In the genomic region with DNA sequence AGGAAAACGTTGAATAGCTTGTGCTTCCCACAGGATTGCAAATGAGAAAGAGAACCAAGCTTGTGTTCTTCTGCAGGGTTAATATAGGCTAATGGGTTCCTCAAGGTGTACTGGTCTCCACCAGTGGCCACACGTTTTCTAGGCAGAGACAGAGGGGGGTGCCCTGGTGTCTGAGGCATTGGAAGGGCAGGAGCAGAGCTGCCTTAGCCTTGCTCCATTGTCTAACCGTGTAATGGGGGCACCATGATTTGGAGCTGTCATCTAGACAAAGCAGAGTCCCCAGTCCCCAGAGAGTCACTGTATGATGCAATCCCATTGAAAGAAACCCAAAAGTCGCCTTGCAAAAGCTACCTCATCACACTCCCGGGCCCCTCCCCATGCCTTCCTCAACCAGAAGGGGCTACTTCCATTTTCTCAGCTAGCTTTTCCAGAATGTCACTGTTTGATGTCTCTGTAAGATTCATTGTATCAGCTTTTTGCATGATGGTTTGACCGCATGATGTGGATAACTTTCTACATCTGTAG, we compare ENCODE assay signal across 1 cellular context.
TF ChIP-seq lines count a peak whose summit lies in the region.

No MANE protein-coding gene starts in this region.

TF ChIP-seq in K562, 482 proteins besides CTCF, POLR2A, EP300 and RAD21 (continued from another document):
- TF ChIP-seq, protein P1, sequence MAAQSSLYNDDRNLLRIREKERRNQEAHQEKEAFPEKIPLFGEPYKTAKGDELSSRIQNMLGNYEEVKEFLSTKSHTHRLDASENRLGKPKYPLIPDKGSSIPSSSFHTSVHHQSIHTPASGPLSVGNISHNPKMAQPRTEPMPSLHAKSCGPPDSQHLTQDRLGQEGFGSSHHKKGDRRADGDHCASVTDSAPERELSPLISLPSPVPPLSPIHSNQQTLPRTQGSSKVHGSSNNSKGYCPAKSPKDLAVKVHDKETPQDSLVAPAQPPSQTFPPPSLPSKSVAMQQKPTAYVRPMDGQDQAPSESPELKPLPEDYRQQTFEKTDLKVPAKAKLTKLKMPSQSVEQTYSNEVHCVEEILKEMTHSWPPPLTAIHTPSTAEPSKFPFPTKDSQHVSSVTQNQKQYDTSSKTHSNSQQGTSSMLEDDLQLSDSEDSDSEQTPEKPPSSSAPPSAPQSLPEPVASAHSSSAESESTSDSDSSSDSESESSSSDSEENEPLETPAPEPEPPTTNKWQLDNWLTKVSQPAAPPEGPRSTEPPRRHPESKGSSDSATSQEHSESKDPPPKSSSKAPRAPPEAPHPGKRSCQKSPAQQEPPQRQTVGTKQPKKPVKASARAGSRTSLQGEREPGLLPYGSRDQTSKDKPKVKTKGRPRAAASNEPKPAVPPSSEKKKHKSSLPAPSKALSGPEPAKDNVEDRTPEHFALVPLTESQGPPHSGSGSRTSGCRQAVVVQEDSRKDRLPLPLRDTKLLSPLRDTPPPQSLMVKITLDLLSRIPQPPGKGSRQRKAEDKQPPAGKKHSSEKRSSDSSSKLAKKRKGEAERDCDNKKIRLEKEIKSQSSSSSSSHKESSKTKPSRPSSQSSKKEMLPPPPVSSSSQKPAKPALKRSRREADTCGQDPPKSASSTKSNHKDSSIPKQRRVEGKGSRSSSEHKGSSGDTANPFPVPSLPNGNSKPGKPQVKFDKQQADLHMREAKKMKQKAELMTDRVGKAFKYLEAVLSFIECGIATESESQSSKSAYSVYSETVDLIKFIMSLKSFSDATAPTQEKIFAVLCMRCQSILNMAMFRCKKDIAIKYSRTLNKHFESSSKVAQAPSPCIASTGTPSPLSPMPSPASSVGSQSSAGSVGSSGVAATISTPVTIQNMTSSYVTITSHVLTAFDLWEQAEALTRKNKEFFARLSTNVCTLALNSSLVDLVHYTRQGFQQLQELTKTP (IDR thresholded peaks at IDR 0.05; ENCODE audit: low read depth in 1 of 2, partially characterized antibody in 2 of 2), result no peak
- TF ChIP-seq FOXK2 (conservative IDR thresholded peaks at IDR 0.05 in 1 of 2, IDR thresholded peaks at IDR 0.05 in 1 of 2; ENCODE audit: low read depth in 2 of 2) (no peak), RBFOX2 (IDR thresholded peaks at IDR 0.05; ENCODE audit: low read depth, low read length) (0 out of 2 replicates have a peak, but pooled peaks have one; percentile 19), CEBPG (CRISPR knock-in tag; IDR thresholded peaks at IDR 0.05) (peak; percentile 32; the same call in 1 of the 2 replicates), CEBPG (tag; conservative IDR thresholded peaks at IDR 0.05 in 1 of 2, IDR thresholded peaks at IDR 0.05 in 1 of 2) (peak; percentile 87 to 90), GABPA (tag; conservative IDR thresholded peaks at IDR 0.05; ENCODE audit: low read depth) (0 out of 2 replicates have a peak, but pooled peaks have one; percentile 15), ZBTB1 (CRISPR knock-in tag; IDR thresholded peaks at IDR 0.05; ENCODE audit: borderline replicate concordance, low read depth) (no peak), ZNF589 (CRISPR knock-in tag; IDR thresholded peaks at IDR 0.05; ENCODE audit: low read depth) (0 out of 2 replicates have a peak, but pooled peaks have one; percentile 20), PTTG1 (tag; IDR thresholded peaks at IDR 0.05; ENCODE audit: low read depth) (no peak), CEBPB (tag; IDR thresholded peaks at IDR 0.05) (peak; percentile 45; the same call in 1 of the 2 replicates), FIP1L1 (IDR thresholded peaks at IDR 0.05; ENCODE audit: low read depth, low read length, poor library complexity, severe bottlenecking) (no peak), ZNF766 (CRISPR knock-in tag; conservative IDR thresholded peaks at IDR 0.05) (peak; percentile 54; the same call in 1 of the 2 replicates), ATF7 (IDR thresholded peaks at IDR 0.05) (peak; percentile 59; the same call in 1 of the 2 replicates)
- TF ChIP-seq, protein P2, sequence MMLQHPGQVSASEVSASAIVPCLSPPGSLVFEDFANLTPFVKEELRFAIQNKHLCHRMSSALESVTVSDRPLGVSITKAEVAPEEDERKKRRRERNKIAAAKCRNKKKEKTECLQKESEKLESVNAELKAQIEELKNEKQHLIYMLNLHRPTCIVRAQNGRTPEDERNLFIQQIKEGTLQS (IDR thresholded peaks at IDR 0.05), result peak; percentile 80
- TF ChIP-seq, protein P2 (CRISPR knock-in tag; conservative IDR thresholded peaks at IDR 0.05), result no peak
- TF ChIP-seq, protein P3, sequence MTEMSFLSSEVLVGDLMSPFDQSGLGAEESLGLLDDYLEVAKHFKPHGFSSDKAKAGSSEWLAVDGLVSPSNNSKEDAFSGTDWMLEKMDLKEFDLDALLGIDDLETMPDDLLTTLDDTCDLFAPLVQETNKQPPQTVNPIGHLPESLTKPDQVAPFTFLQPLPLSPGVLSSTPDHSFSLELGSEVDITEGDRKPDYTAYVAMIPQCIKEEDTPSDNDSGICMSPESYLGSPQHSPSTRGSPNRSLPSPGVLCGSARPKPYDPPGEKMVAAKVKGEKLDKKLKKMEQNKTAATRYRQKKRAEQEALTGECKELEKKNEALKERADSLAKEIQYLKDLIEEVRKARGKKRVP (CRISPR knock-in tag; IDR thresholded peaks at IDR 0.05), result peak; percentile 94
- TF ChIP-seq, protein P4, sequence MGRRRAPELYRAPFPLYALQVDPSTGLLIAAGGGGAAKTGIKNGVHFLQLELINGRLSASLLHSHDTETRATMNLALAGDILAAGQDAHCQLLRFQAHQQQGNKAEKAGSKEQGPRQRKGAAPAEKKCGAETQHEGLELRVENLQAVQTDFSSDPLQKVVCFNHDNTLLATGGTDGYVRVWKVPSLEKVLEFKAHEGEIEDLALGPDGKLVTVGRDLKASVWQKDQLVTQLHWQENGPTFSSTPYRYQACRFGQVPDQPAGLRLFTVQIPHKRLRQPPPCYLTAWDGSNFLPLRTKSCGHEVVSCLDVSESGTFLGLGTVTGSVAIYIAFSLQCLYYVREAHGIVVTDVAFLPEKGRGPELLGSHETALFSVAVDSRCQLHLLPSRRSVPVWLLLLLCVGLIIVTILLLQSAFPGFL (CRISPR knock-in tag; IDR thresholded peaks at IDR 0.05), result no peak
- TF ChIP-seq, protein P5, sequence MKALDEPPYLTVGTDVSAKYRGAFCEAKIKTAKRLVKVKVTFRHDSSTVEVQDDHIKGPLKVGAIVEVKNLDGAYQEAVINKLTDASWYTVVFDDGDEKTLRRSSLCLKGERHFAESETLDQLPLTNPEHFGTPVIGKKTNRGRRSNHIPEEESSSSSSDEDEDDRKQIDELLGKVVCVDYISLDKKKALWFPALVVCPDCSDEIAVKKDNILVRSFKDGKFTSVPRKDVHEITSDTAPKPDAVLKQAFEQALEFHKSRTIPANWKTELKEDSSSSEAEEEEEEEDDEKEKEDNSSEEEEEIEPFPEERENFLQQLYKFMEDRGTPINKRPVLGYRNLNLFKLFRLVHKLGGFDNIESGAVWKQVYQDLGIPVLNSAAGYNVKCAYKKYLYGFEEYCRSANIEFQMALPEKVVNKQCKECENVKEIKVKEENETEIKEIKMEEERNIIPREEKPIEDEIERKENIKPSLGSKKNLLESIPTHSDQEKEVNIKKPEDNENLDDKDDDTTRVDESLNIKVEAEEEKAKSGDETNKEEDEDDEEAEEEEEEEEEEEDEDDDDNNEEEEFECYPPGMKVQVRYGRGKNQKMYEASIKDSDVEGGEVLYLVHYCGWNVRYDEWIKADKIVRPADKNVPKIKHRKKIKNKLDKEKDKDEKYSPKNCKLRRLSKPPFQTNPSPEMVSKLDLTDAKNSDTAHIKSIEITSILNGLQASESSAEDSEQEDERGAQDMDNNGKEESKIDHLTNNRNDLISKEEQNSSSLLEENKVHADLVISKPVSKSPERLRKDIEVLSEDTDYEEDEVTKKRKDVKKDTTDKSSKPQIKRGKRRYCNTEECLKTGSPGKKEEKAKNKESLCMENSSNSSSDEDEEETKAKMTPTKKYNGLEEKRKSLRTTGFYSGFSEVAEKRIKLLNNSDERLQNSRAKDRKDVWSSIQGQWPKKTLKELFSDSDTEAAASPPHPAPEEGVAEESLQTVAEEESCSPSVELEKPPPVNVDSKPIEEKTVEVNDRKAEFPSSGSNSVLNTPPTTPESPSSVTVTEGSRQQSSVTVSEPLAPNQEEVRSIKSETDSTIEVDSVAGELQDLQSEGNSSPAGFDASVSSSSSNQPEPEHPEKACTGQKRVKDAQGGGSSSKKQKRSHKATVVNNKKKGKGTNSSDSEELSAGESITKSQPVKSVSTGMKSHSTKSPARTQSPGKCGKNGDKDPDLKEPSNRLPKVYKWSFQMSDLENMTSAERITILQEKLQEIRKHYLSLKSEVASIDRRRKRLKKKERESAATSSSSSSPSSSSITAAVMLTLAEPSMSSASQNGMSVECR (CRISPR knock-in tag; IDR thresholded peaks at IDR 0.05), result no peak
- TF ChIP-seq, protein P6, sequence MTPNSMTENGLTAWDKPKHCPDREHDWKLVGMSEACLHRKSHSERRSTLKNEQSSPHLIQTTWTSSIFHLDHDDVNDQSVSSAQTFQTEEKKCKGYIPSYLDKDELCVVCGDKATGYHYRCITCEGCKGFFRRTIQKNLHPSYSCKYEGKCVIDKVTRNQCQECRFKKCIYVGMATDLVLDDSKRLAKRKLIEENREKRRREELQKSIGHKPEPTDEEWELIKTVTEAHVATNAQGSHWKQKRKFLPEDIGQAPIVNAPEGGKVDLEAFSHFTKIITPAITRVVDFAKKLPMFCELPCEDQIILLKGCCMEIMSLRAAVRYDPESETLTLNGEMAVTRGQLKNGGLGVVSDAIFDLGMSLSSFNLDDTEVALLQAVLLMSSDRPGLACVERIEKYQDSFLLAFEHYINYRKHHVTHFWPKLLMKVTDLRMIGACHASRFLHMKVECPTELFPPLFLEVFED (CRISPR knock-in tag; conservative IDR thresholded peaks at IDR 0.05), result no peak
- TF ChIP-seq, protein P7, sequence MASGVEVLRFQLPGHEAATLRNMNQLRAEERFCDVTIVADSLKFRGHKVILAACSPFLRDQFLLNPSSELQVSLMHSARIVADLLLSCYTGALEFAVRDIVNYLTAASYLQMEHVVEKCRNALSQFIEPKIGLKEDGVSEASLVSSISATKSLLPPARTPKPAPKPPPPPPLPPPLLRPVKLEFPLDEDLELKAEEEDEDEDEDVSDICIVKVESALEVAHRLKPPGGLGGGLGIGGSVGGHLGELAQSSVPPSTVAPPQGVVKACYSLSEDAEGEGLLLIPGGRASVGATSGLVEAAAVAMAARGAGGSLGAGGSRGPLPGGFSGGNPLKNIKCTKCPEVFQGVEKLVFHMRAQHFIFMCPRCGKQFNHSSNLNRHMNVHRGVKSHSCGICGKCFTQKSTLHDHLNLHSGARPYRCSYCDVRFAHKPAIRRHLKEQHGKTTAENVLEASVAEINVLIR (CRISPR knock-in tag; IDR thresholded peaks at IDR 0.05), result no peak
